ENCODE assay signal across 8 cellular contexts in genomic region chr4:2787230-2788100, GRCh38. TPM values are rescaled to one million over a fixed set of nuclear protein-coding genes. Genes with fewer than 3 reads are reported as not detected.
DNase-seq lines count a peak whose midpoint lies in the region; ATAC-seq lines count a peak whose summit lies in the region.

No MANE protein-coding gene starts in this region.

- intact Hi-C loops in right cardiac atrium (cut with DNase I), result no loop called here

- H3K4me1 ChIP-seq in right cardiac atrium (ENCODE audit: control insufficient read depth, insufficient read depth, low read length) (peaks cover 7% of the 10 kb centered on the region), HAP-1 (peaks cover under 1% of the 10 kb centered on the region; the same call in 1 of the 2 replicates)

- 59% methylated on average over 18 of the region's 18 CpGs for WGBS in right cardiac atrium

- ATAC-seq in HG03159 (IDR thresholded peaks at IDR 0.05; ENCODE audit: unreplicated experiment) (peak; percentile 61), right cardiac atrium (peak; percentile 44 to 54)

- no peaks in the 10 kb centered on the region for H3K36me3 ChIP-seq in HAP-1 (replicated peaks)

- H3K9me3 ChIP-seq in right cardiac atrium (ENCODE audit: control insufficient read depth, low read length) (no peaks in the 10 kb centered on the region), HAP-1 (0 out of 2 replicates have a peak, but pooled peaks cover 5% of the 10 kb centered on the region)

- H3K4me3 ChIP-seq in right cardiac atrium (ENCODE audit: low read length), result no peak overlapping the region
- no peak overlapping the region for H3K4me3 ChIP-seq in HAP-1

- no peaks in the 10 kb centered on the region for H3K27me3 ChIP-seq in right cardiac atrium (ENCODE audit: control insufficient read depth, insufficient read depth)
- H3K27me3 ChIP-seq in HAP-1 (ENCODE audit: low read depth), result no peaks in the 10 kb centered on the region

- DNase-seq in activated gamma-delta T cell treated with Interleukin-2 at 50 U/mL for 16 hours (peak; percentile 53), activated gamma-delta T cell (lab: John Stamatoyannopoulos, UW) (no peak), right cardiac atrium (peak; percentile 52 to 79 (median 76)), HAP-1 (ENCODE audit: low spot score in 2 of 2) (no peak), HK-2 (ENCODE audit: unreplicated experiment) (no peak)
- peak; percentile 51 to 56 for DNase-seq in activated CD4-positive, alpha-beta T cell treated with anti-CD3 and anti-CD28 coated beads, Interleukin-2, amount 50 U/mL, for 48 hours
- peak; percentile 17 to 57 (median 39) for DNase-seq in stimulated activated naive CD4-positive, alpha-beta T cell (lab: John Stamatoyannopoulos, UW)

- in situ Hi-C loops in HAP-1 (cut with MboI; ENCODE audit: low sequenced_read_pairs), result no loop called here

- peak overlapping the region; percentile 66 for H3K27ac ChIP-seq in right cardiac atrium (ENCODE audit: low read length)

RNA-seq across cellular contexts. Expression of gene SH3BP2, which starts 5.4 kb away (rescaled TPM):
- 10 to 100 TPM; 20.5 to 28.8 (median 26.3) TPM for total RNA-seq in right cardiac atrium
- 21.7 TPM for polyA plus RNA-seq in right cardiac atrium

RNA-seq across cellular contexts. Expression of gene TNIP2, which starts 31.3 kb away (rescaled TPM):
- 10 to 100 TPM; 20.2 to 28.0 (median 24.6) TPM for total RNA-seq in right cardiac atrium
- 24.9 TPM for polyA plus RNA-seq in right cardiac atrium

RNA-seq across cellular contexts. Expression of gene ADD1, which starts 56.2 kb away (rescaled TPM):
- total RNA-seq in right cardiac atrium, result 100 to 1,000 TPM; 215 to 256 (median 236) TPM
- polyA plus RNA-seq in right cardiac atrium, result 207 TPM

Comparison
In these comparisons a context has a peak if more than half of its experiments do, and no peak if none do; other contexts are left out.
1. DNase-seq: peak in activated gamma-delta T cell treated with Interleukin-2 at 50 U/mL for 16 hours (single experiment), activated CD4-positive, alpha-beta T cell treated with anti-CD3 and anti-CD28 coated beads, Interleukin-2, amount 50 U/mL, for 48 hours (2 of 2), right cardiac atrium (3 of 3) and stimulated activated naive CD4-positive, alpha-beta T cell (6 of 6); none in activated gamma-delta T cell (single experiment), HAP-1 (0 of 2) and HK-2 (single experiment).